Comparison of ENCODE assay signal across 1 cellular context in the genomic region with DNA sequence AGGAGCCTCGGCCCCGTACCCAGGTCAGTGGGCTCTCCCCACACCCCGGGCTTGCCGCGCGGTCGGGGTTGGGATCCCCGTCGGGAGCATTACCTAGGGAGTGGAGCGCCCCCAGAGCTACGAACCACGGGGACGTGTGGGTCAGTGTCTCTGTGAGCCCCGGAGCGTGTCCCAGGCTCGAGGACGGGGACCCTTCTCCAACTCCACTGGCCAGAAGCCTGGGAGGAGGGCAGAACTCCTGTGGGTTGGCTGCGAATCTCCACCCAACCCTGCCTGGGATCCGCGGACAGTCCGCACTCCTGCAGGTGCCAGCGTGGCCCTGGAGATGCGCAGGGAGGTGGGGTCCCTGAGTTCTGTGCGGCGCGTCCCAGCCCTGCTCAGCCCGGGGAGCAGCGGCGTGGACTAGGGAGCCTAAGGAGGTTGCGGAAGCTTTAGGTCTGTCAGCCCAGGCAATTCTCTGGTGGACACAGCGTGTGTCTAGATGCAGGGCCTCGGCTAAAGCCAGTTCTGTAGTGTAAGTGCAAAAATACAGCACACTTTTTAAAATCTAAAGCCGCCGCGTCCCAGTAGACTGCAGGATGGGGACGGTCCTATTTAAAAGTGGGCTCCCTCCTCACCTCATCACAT.
A peak's percentile ranks its signal among the peaks of the same experiment; 100 is the strongest.
TF ChIP-seq lines count a peak whose summit lies in the region.

No MANE protein-coding gene starts in this region.

TF ChIP-seq in K562, 482 proteins besides CTCF, POLR2A, EP300 and RAD21 (continued from another document and continues in another):
- TF ChIP-seq AFF4 (CRISPR knock-in tag; IDR thresholded peaks at IDR 0.05) = 0 out of 2 replicates have a peak, but pooled peaks have one; percentile 40
- TF ChIP-seq ZNF436 (CRISPR knock-in tag; IDR thresholded peaks at IDR 0.05) = no peak
- no peak for TF ChIP-seq PURB (CRISPR knock-in tag; IDR thresholded peaks at IDR 0.05; ENCODE audit: low read depth)
- TF ChIP-seq, protein P1, sequence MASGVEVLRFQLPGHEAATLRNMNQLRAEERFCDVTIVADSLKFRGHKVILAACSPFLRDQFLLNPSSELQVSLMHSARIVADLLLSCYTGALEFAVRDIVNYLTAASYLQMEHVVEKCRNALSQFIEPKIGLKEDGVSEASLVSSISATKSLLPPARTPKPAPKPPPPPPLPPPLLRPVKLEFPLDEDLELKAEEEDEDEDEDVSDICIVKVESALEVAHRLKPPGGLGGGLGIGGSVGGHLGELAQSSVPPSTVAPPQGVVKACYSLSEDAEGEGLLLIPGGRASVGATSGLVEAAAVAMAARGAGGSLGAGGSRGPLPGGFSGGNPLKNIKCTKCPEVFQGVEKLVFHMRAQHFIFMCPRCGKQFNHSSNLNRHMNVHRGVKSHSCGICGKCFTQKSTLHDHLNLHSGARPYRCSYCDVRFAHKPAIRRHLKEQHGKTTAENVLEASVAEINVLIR (CRISPR knock-in tag; IDR thresholded peaks at IDR 0.05) = no peak
- TF ChIP-seq HDGF (IDR thresholded peaks at IDR 0.05) = no peak
- no peak for TF ChIP-seq RAD51 (IDR thresholded peaks at IDR 0.05; ENCODE audit: borderline replicate concordance, low read depth)
- no peak for TF ChIP-seq U2AF1 (optimal IDR thresholded peaks at IDR 0.05; ENCODE audit: low read depth, low read length)
- TF ChIP-seq, protein P2, sequence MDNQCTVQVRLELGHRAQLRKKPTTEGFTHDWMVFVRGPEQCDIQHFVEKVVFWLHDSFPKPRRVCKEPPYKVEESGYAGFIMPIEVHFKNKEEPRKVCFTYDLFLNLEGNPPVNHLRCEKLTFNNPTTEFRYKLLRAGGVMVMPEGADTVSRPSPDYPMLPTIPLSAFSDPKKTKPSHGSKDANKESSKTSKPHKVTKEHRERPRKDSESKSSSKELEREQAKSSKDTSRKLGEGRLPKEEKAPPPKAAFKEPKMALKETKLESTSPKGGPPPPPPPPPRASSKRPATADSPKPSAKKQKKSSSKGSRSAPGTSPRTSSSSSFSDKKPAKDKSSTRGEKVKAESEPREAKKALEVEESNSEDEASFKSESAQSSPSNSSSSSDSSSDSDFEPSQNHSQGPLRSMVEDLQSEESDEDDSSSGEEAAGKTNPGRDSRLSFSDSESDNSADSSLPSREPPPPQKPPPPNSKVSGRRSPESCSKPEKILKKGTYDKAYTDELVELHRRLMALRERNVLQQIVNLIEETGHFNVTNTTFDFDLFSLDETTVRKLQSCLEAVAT (IDR thresholded peaks at IDR 0.05) = no peak
- TF ChIP-seq MTA3 (IDR thresholded peaks at IDR 0.05; ENCODE audit: borderline replicate concordance) = no peak
- TF ChIP-seq COPS2 (conservative IDR thresholded peaks at IDR 0.05) = no peak
- no peak for TF ChIP-seq RB1 (IDR thresholded peaks at IDR 0.05; ENCODE audit: low read depth)
- 0 out of 2 replicates have a peak, but pooled peaks have one; percentile 41 for TF ChIP-seq ZBTB17 (CRISPR knock-in tag; IDR thresholded peaks at IDR 0.05)
- no peak for TF ChIP-seq NR2C1 (IDR thresholded peaks at IDR 0.05)
- TF ChIP-seq NR2C1 (tag; IDR thresholded peaks at IDR 0.05) = no peak
- no peak for TF ChIP-seq SIN3A (IDR thresholded peaks at IDR 0.05; ENCODE audit: borderline replicate concordance in 2 of 2, control insufficient read depth in 1 of 2, low read depth in 2 of 2, low read length in 2 of 2)
- TF ChIP-seq ZFP91 (CRISPR knock-in tag; IDR thresholded peaks at IDR 0.05) = no peak
- TF ChIP-seq ZBTB7A (IDR thresholded peaks at IDR 0.05; ENCODE audit: borderline replicate concordance, control insufficient read depth, low read depth, low read length) = no peak
- 0 out of 2 replicates have a peak, but pooled peaks have one; percentile 25 for TF ChIP-seq NCOA6 (IDR thresholded peaks at IDR 0.05)
- TF ChIP-seq FOXA3 (CRISPR knock-in tag; conservative IDR thresholded peaks at IDR 0.05 in 1 of 2, IDR thresholded peaks at IDR 0.05 in 1 of 2) = no peak
- no peak for TF ChIP-seq ID3 (CRISPR knock-in tag; IDR thresholded peaks at IDR 0.05)
- no peak for TF ChIP-seq ID3 (tag; IDR thresholded peaks at IDR 0.05)
- 0 out of 2 replicates have a peak, but pooled peaks have one; percentile 25 for TF ChIP-seq ZNF511 (CRISPR knock-in tag; IDR thresholded peaks at IDR 0.05)
- TF ChIP-seq, protein P3, sequence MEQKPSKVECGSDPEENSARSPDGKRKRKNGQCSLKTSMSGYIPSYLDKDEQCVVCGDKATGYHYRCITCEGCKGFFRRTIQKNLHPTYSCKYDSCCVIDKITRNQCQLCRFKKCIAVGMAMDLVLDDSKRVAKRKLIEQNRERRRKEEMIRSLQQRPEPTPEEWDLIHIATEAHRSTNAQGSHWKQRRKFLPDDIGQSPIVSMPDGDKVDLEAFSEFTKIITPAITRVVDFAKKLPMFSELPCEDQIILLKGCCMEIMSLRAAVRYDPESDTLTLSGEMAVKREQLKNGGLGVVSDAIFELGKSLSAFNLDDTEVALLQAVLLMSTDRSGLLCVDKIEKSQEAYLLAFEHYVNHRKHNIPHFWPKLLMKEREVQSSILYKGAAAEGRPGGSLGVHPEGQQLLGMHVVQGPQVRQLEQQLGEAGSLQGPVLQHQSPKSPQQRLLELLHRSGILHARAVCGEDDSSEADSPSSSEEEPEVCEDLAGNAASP (IDR thresholded peaks at IDR 0.05) = no peak
- no peak for TF ChIP-seq SP2 (IDR thresholded peaks at IDR 0.05; ENCODE audit: extremely low read depth, low read depth, low read length, poor library complexity, severe bottlenecking)
- no peak for TF ChIP-seq ZNF239 (CRISPR knock-in tag; IDR thresholded peaks at IDR 0.05)
- no peak for TF ChIP-seq ATF1 (CRISPR knock-in tag; IDR thresholded peaks at IDR 0.05)
- TF ChIP-seq ATF1 (tag; IDR thresholded peaks at IDR 0.05) = no peak
- TF ChIP-seq NFXL1 (CRISPR knock-in tag; IDR thresholded peaks at IDR 0.05) = no peak
- TF ChIP-seq, protein P4, sequence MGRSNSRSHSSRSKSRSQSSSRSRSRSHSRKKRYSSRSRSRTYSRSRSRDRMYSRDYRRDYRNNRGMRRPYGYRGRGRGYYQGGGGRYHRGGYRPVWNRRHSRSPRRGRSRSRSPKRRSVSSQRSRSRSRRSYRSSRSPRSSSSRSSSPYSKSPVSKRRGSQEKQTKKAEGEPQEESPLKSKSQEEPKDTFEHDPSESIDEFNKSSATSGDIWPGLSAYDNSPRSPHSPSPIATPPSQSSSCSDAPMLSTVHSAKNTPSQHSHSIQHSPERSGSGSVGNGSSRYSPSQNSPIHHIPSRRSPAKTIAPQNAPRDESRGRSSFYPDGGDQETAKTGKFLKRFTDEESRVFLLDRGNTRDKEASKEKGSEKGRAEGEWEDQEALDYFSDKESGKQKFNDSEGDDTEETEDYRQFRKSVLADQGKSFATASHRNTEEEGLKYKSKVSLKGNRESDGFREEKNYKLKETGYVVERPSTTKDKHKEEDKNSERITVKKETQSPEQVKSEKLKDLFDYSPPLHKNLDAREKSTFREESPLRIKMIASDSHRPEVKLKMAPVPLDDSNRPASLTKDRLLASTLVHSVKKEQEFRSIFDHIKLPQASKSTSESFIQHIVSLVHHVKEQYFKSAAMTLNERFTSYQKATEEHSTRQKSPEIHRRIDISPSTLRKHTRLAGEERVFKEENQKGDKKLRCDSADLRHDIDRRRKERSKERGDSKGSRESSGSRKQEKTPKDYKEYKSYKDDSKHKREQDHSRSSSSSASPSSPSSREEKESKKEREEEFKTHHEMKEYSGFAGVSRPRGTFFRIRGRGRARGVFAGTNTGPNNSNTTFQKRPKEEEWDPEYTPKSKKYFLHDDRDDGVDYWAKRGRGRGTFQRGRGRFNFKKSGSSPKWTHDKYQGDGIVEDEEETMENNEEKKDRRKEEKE (IDR thresholded peaks at IDR 0.05; ENCODE audit: borderline replicate concordance in 1 of 2, control insufficient read depth in 1 of 2, low read depth in 2 of 2, low read length in 1 of 2) = no peak
- no peak for TF ChIP-seq FOXA1 (IDR thresholded peaks at IDR 0.05; ENCODE audit: borderline replicate concordance)
- TF ChIP-seq, protein P5, sequence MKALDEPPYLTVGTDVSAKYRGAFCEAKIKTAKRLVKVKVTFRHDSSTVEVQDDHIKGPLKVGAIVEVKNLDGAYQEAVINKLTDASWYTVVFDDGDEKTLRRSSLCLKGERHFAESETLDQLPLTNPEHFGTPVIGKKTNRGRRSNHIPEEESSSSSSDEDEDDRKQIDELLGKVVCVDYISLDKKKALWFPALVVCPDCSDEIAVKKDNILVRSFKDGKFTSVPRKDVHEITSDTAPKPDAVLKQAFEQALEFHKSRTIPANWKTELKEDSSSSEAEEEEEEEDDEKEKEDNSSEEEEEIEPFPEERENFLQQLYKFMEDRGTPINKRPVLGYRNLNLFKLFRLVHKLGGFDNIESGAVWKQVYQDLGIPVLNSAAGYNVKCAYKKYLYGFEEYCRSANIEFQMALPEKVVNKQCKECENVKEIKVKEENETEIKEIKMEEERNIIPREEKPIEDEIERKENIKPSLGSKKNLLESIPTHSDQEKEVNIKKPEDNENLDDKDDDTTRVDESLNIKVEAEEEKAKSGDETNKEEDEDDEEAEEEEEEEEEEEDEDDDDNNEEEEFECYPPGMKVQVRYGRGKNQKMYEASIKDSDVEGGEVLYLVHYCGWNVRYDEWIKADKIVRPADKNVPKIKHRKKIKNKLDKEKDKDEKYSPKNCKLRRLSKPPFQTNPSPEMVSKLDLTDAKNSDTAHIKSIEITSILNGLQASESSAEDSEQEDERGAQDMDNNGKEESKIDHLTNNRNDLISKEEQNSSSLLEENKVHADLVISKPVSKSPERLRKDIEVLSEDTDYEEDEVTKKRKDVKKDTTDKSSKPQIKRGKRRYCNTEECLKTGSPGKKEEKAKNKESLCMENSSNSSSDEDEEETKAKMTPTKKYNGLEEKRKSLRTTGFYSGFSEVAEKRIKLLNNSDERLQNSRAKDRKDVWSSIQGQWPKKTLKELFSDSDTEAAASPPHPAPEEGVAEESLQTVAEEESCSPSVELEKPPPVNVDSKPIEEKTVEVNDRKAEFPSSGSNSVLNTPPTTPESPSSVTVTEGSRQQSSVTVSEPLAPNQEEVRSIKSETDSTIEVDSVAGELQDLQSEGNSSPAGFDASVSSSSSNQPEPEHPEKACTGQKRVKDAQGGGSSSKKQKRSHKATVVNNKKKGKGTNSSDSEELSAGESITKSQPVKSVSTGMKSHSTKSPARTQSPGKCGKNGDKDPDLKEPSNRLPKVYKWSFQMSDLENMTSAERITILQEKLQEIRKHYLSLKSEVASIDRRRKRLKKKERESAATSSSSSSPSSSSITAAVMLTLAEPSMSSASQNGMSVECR (CRISPR knock-in tag; IDR thresholded peaks at IDR 0.05) = no peak
- no peak for TF ChIP-seq MECOM (CRISPR knock-in tag; IDR thresholded peaks at IDR 0.05)
- no peak for TF ChIP-seq ZNF23 (CRISPR knock-in tag; IDR thresholded peaks at IDR 0.05)
- no peak for TF ChIP-seq FOXJ2 (tag; IDR thresholded peaks at IDR 0.05)
- 0 out of 4 replicates have a peak, but pooled peaks of 1 of the 2 experiments have one; percentile 6 for TF ChIP-seq MAZ (CRISPR knock-in tag; conservative IDR thresholded peaks at IDR 0.05 in 1 of 2, IDR thresholded peaks at IDR 0.05 in 1 of 2)
- TF ChIP-seq, protein P6, sequence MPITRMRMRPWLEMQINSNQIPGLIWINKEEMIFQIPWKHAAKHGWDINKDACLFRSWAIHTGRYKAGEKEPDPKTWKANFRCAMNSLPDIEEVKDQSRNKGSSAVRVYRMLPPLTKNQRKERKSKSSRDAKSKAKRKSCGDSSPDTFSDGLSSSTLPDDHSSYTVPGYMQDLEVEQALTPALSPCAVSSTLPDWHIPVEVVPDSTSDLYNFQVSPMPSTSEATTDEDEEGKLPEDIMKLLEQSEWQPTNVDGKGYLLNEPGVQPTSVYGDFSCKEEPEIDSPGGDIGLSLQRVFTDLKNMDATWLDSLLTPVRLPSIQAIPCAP (CRISPR knock-in tag; IDR thresholded peaks at IDR 0.05; ENCODE audit: borderline replicate concordance) = no peak
- TF ChIP-seq RFX5 (IDR thresholded peaks at IDR 0.05; ENCODE audit: low read depth, low read length) = no peak
- no peak for TF ChIP-seq NFRKB (IDR thresholded peaks at IDR 0.05; ENCODE audit: low read depth)
- TF ChIP-seq CHCHD3 (CRISPR knock-in tag; IDR thresholded peaks at IDR 0.05) = no peak
- TF ChIP-seq PTRF (tag; IDR thresholded peaks at IDR 0.05) = no peak
- TF ChIP-seq GABPB1 (CRISPR knock-in tag; IDR thresholded peaks at IDR 0.05) = no peak
- no peak for TF ChIP-seq BRD4 (IDR thresholded peaks at IDR 0.05)
